In the genomic region with DNA sequence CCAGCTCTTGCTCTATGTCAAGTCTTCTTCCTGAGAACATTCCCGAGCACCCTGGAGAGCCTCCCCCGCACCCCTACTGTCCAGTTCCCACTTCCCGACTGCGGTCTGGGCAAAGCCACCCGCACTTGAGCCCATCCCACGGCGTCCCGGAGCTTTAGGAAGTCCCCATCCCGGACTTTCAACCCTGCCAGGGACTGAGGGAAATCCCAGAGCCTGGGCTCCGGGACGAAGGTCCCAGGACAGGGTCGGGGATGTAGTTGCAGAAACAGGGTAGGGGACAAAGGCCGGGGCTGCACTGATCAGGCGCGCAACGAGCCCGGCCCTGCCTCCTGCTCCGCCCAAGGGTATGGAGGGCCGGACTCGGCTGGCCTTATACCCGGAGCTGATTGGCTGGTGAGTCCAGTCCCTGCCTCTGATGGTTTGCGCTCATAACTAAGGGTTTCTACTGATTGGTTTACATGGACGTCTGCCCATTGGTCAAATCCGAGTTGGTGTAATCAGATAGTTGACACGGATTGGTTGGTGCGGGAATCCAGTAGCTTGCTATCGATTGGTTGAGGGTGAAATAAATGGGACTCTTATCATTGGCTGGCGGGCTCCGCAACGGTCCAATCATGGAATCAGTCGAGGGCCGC, we compare ENCODE assay signal across 8 cellular contexts. TPM values are rescaled to one million over a fixed set of nuclear protein-coding genes. Genes with fewer than 3 reads are reported as not detected.
DNase-seq lines count a peak whose midpoint lies in the region; ATAC-seq and TF ChIP-seq lines count a peak whose summit lies in the region.

No MANE protein-coding gene starts in this region.

- H3K79me2 ChIP-seq in neural cell (replicated peaks; ENCODE audit: insufficient read depth, low read length) = peaks cover 6% of the 10 kb centered on the region

- H3K36me3 ChIP-seq in HAP-1 (replicated peaks) = peaks cover 12% of the 10 kb centered on the region
- H3K36me3 ChIP-seq in MG63 = no peaks in the 10 kb centered on the region
- H3K36me3 ChIP-seq in neural cell (ENCODE audit: insufficient read depth, low read length) = no peaks in the 10 kb centered on the region

- H3K27ac Mint-ChIP-seq in stimulated activated naive CD8-positive, alpha-beta T cell treated with anti-CD3 and anti-CD28 coated beads, Interleukin-15, amount 100 ng/mL, for 72 hours = peak overlapping the region; percentile 73 to 92

- DNase-seq in G401 (ENCODE audit: low spot score) (peak; percentile 100), HAP-1 (ENCODE audit: low spot score in 2 of 2) (peak; percentile 97 to 100), MG63 (peak; percentile 94), SIG-M5 (lab: John Stamatoyannopoulos, UW) (peak; percentile 97), foreskin fibroblast (peak; percentile 100)
- peak; percentile 79 for DNase-seq in activated gamma-delta T cell treated with anti-CD3 and anti-CD28 coated beads, Interleukin-2, amount 50 U/mL, for 16 hours (ENCODE audit: low read depth)
- peak; percentile 93 to 97 for DNase-seq in stimulated activated naive CD8-positive, alpha-beta T cell treated with anti-CD3 and anti-CD28 coated beads, Interleukin-15, amount 100 ng/mL, for 72 hours

- peaks cover 45% of the 10 kb centered on the region for H3K4me1 Mint-ChIP-seq in stimulated activated naive CD8-positive, alpha-beta T cell treated with anti-CD3 and anti-CD28 coated beads, Interleukin-15, amount 100 ng/mL, for 72 hours

- H3K9me3 ChIP-seq in HAP-1 = no peaks in the 10 kb centered on the region
- H3K9me3 ChIP-seq in MG63 = no peaks in the 10 kb centered on the region
- H3K9me3 ChIP-seq in neural cell (ENCODE audit: low read length) = no peaks in the 10 kb centered on the region

- no peaks in the 10 kb centered on the region for H3K27me3 ChIP-seq in HAP-1 (ENCODE audit: low read depth)
- H3K27me3 ChIP-seq in MG63 = no peaks in the 10 kb centered on the region
- H3K27me3 ChIP-seq in neural cell (ENCODE audit: insufficient read depth, low read depth, low read length) = no peaks in the 10 kb centered on the region

- no peaks in the 10 kb centered on the region for H4K20me1 ChIP-seq in neural cell (ENCODE audit: insufficient read depth)

- ATAC-seq in stimulated activated naive CD8-positive, alpha-beta T cell treated with anti-CD3 and anti-CD28 coated beads, Interleukin-15, amount 100 ng/mL, for 72 hours = peak; percentile 94

- no peak for TF ChIP-seq RAD21 in neural cell (conservative IDR thresholded peaks at IDR 0.05)

- no peaks in the 10 kb centered on the region for H3K9me2 ChIP-seq in neural cell (ENCODE audit: insufficient read depth, low read length)

- no peak for TF ChIP-seq CTCF in foreskin fibroblast (IDR thresholded peaks at IDR 0.05; ENCODE audit: low read depth, low read length)
- no peak for TF ChIP-seq CTCF in neural cell (IDR thresholded peaks at IDR 0.05; ENCODE audit: poor library complexity, severe bottlenecking)

- H3K4me3 ChIP-seq in HAP-1 = peak overlapping the region; percentile 44
- peak overlapping the region; percentile 64 for H3K4me3 ChIP-seq in MG63
- peak overlapping the region; percentile 66 to 92 for H3K4me3 ChIP-seq in foreskin fibroblast (ENCODE audit: low read depth in 1 of 2, low read length in 2 of 2)
- H3K4me3 ChIP-seq in neural cell (ENCODE audit: low read length) = peak overlapping the region; percentile 68

- peak overlapping the region; percentile 97 for H3K27ac ChIP-seq in neural cell (ENCODE audit: low read length)

- H3K9me3 Mint-ChIP-seq in stimulated activated naive CD8-positive, alpha-beta T cell treated with anti-CD3 and anti-CD28 coated beads, Interleukin-15, amount 100 ng/mL, for 72 hours = no peaks in the 10 kb centered on the region

- H3K27me3 Mint-ChIP-seq in stimulated activated naive CD8-positive, alpha-beta T cell treated with anti-CD3 and anti-CD28 coated beads, Interleukin-15, amount 100 ng/mL, for 72 hours = no peaks in the 10 kb centered on the region

- H3F3A ChIP-seq in neural cell (ENCODE audit: insufficient read depth, low read length, poor library complexity, severe bottlenecking) = no peaks in the 10 kb centered on the region

- peak overlapping the region; percentile 85 for H3K4me2 ChIP-seq in neural cell (ENCODE audit: low read length)

- H3K4me3 Mint-ChIP-seq in stimulated activated naive CD8-positive, alpha-beta T cell treated with anti-CD3 and anti-CD28 coated beads, Interleukin-15, amount 100 ng/mL, for 72 hours = peak overlapping the region; percentile 87 to 98

- in situ Hi-C loops in G401 (cut with HindIII; ENCODE audit: low sequenced_read_pairs) = no loop called here
- in situ Hi-C loops in HAP-1 (cut with MboI; ENCODE audit: low sequenced_read_pairs) = no loop called here

- peak overlapping the region; percentile 92 for H3K9ac ChIP-seq in neural cell (ENCODE audit: low read length)

- peak overlapping the region; percentile 81 for H2AFZ ChIP-seq in neural cell (ENCODE audit: low read depth, low read length)

- TF ChIP-seq EP300 in neural cell (conservative IDR thresholded peaks at IDR 0.05; ENCODE audit: poor library complexity, severe bottlenecking) = no peak

- H3K4me1 ChIP-seq in HAP-1 = peaks cover 7% of the 10 kb centered on the region

TF ChIP-seq in neural cell, 6 proteins besides CTCF, POLR2A, EP300 and RAD21:
- TF ChIP-seq TAF1 (IDR thresholded peaks at IDR 0.05; ENCODE audit: low read depth) (no peak), SMC3 (conservative IDR thresholded peaks at IDR 0.05; ENCODE audit: poor library complexity) (no peak), EZH2 (IDR thresholded peaks at IDR 0.05; ENCODE audit: borderline replicate concordance, insufficient read depth, low read length, poor library complexity, severe bottlenecking) (no peak), POLR2AphosphoS5 (IDR thresholded peaks at IDR 0.05) (peak; percentile 96)
- TF ChIP-seq, protein P1, sequence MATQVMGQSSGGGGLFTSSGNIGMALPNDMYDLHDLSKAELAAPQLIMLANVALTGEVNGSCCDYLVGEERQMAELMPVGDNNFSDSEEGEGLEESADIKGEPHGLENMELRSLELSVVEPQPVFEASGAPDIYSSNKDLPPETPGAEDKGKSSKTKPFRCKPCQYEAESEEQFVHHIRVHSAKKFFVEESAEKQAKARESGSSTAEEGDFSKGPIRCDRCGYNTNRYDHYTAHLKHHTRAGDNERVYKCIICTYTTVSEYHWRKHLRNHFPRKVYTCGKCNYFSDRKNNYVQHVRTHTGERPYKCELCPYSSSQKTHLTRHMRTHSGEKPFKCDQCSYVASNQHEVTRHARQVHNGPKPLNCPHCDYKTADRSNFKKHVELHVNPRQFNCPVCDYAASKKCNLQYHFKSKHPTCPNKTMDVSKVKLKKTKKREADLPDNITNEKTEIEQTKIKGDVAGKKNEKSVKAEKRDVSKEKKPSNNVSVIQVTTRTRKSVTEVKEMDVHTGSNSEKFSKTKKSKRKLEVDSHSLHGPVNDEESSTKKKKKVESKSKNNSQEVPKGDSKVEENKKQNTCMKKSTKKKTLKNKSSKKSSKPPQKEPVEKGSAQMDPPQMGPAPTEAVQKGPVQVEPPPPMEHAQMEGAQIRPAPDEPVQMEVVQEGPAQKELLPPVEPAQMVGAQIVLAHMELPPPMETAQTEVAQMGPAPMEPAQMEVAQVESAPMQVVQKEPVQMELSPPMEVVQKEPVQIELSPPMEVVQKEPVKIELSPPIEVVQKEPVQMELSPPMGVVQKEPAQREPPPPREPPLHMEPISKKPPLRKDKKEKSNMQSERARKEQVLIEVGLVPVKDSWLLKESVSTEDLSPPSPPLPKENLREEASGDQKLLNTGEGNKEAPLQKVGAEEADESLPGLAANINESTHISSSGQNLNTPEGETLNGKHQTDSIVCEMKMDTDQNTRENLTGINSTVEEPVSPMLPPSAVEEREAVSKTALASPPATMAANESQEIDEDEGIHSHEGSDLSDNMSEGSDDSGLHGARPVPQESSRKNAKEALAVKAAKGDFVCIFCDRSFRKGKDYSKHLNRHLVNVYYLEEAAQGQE (IDR thresholded peaks at IDR 0.05; ENCODE audit: borderline replicate concordance) = peak; percentile 75

RNA-seq across cellular contexts. Expression of gene MPND, which starts 0.8 kb away (rescaled TPM):
- 29.5 and 51.3 TPM in 2 replicates for total RNA-seq in G401 (2014; rRNA removed; shearing (Covaris generic))
- total RNA-seq in MG63 (2014; rRNA removed; shearing (Covaris generic); ENCODE audit: low replicate concordance) = 0.52 and 4.4 TPM in 2 replicates
- 34.8 and 37.0 TPM in 2 replicates for polyA plus RNA-seq in neural cell
- polyA minus RNA-seq in neural cell = 27.0 and 34.8 TPM in 2 replicates

RNA-seq across cellular contexts. Expression of gene STAP2, which starts 3.9 kb away (rescaled TPM):
- 26.0 and 29.8 TPM in 2 replicates for total RNA-seq in G401 (2014; rRNA removed; shearing (Covaris generic))
- total RNA-seq in MG63 (2014; rRNA removed; shearing (Covaris generic); ENCODE audit: low replicate concordance) = not detected in 2 replicates
- polyA plus RNA-seq in neural cell = 0.16 and 0.62 TPM in 2 replicates
- 0.49 TPM in 1 of 2 replicates, not detected in the other for polyA minus RNA-seq in neural cell

RNA-seq across cellular contexts. Expression of gene FSD1, which starts 38.1 kb away (rescaled TPM):
- total RNA-seq in G401 (2014; rRNA removed; shearing (Covaris generic)) = 22.9 and 32.9 TPM in 2 replicates
- not detected in 2 replicates for total RNA-seq in MG63 (2014; rRNA removed; shearing (Covaris generic); ENCODE audit: low replicate concordance)
- polyA plus RNA-seq in neural cell = 114 and 158 TPM in 2 replicates
- polyA minus RNA-seq in neural cell = 57.9 and 63.3 TPM in 2 replicates

RNA-seq across cellular contexts. Expression of gene TMIGD2, which starts 40.3 kb away (rescaled TPM):
- not detected in 2 replicates for total RNA-seq in G401 (2014; rRNA removed; shearing (Covaris generic))
- total RNA-seq in MG63 (2014; rRNA removed; shearing (Covaris generic); ENCODE audit: low replicate concordance) = not detected in 2 replicates
- not detected in 2 replicates for polyA plus RNA-seq in neural cell
- polyA minus RNA-seq in neural cell = not detected in 2 replicates

RNA-seq across cellular contexts. Expression of gene SH3GL1, which starts 57.8 kb away (rescaled TPM):
- 95.8 and 109 TPM in 2 replicates for total RNA-seq in G401 (2014; rRNA removed; shearing (Covaris generic))
- 50.5 and 76.0 TPM in 2 replicates for total RNA-seq in MG63 (2014; rRNA removed; shearing (Covaris generic); ENCODE audit: low replicate concordance)
- polyA plus RNA-seq in neural cell = 25.2 and 28.6 TPM in 2 replicates
- polyA minus RNA-seq in neural cell = 30.8 and 33.1 TPM in 2 replicates

Comparison
In these comparisons a context has a peak if more than half of its experiments do, and no peak if none do; other contexts are left out.
1. Peak in every context shown above with its lines: DNase-seq, ATAC-seq, H3K4me3 ChIP-seq and H3K27ac ChIP-seq.
2. RNA of gene STAP2, which starts 3.9 kb away (total RNA-seq): 26.0 to 29.8 TPM in G401; not detected in MG63; every median in the first group is over 10 times any median in the second.
3. RNA of gene FSD1, which starts 38.1 kb away (total RNA-seq): 22.9 to 32.9 TPM in G401; not detected in MG63; every median in the first group is over 10 times any median in the second.